ENCODE assay signal across 18 cellular contexts in genomic region chr21:21213297-21213696, GRCh38.
DNase-seq lines count a peak whose midpoint lies in the region; TF ChIP-seq lines count a peak whose summit lies in the region.
"Had no signal": no experiment of that assay in that cellular context is flagged by ENCODE, and none has a peak within 500 bp of the region (broad histone marks: within the 10 kb centered on the region; RNA-seq: fewer than 3 reads in every experiment).

No MANE protein-coding gene starts in this region.

- H3K4me3 ChIP-seq in cardiac fibroblast (replicated peaks in 1 of 2; ENCODE audit: low read depth in 2 of 2, low read length in 2 of 2) (no peak overlapping the region), fibroblast of the aortic adventitia (ENCODE audit: low read depth, low read length) (no peak overlapping the region)
- H3K4me3 ChIP-seq: GM12878, HAP-1, K562 had no signal

- DNase-seq in ELR (ENCODE audit: low read depth) (peak; percentile 8), NCI-H226 (peak; percentile 58), cardiac fibroblast (ENCODE audit: low read depth in 2 of 2) (peak; percentile 46 to 55), fibroblast of the aortic adventitia (ENCODE audit: low read depth) (peak; percentile 64), NCI-H82 treated with DMSO at 0.1 percent for 48 hours (lab: John Stamatoyannopoulos, UW; ENCODE audit: unreplicated experiment) (no peak), dedifferentiated amniotic fluid mesenchymal stem cell (ENCODE audit: extremely low spot score) (no peak), NCI-H774 (lab: John Stamatoyannopoulos, UW) (no peak), NCI-H82 (lab: John Stamatoyannopoulos, UW) (no peak)
- DNase-seq: BE2C; C1 segment of cervical spinal cord; CD4-positive, CD25-positive, alpha-beta regulatory T cell; CD8-positive, alpha-beta memory T cell; COR-L47; DMS 273 treated with DMSO at 0.1 percent for 48 hours; GF-D8 had no signal

- TF ChIP-seq CTCF in cardiac fibroblast (IDR thresholded peaks at IDR 0.05; ENCODE audit: low read depth, low read length), result no peak
- TF ChIP-seq CTCF in fibroblast of the aortic adventitia (IDR thresholded peaks at IDR 0.05; ENCODE audit: insufficient read depth, low read length), result no peak

Comparison
In these comparisons a context has a peak if more than half of its experiments do, and no peak if none do; other contexts are left out.
1. DNase-seq: peak in ELR (single experiment), NCI-H226 (single experiment), cardiac fibroblast (2 of 2) and fibroblast of the aortic adventitia (single experiment); none in NCI-H82 treated with DMSO at 0.1 percent for 48 hours (single experiment), dedifferentiated amniotic fluid mesenchymal stem cell (single experiment), NCI-H774 (single experiment) and NCI-H82 (single experiment).